11 cellular contexts compared by ENCODE assay signal in the genomic region with DNA sequence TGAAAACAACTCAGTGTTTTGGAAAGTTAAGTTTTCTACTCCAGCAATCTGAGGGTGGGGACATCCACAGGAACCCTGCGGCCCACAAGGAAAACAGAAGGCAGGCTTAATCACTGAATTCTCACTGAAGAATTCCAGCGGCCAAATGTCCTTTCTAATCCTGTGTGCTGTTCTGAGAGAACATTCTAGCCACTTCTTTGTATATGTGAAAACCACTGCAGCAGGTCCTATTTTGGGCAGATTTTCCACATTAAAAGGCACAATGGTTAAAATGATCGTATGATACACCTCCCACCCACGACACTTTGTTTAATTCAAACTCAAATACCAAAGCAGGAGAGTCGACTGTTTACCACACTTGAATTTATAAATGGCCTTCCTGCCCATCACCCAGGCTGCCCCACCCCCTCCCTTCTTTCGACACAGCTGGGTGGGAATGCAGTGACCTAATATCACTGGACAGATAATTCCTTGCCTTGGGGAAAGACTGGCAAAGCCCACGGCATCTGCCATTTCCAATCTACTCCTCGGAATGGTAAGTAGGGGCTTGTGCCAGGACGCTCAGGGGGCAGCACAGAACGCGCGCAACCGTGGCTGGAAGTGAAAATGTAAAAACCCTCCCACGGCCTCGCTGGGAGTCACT.
DNase-seq lines count a peak whose midpoint lies in the region; ATAC-seq and TF ChIP-seq lines count a peak whose summit lies in the region.
"Had no signal": no experiment of that assay in that cellular context is flagged by ENCODE, and none has a peak within 500 bp of the region (broad histone marks: within the 10 kb centered on the region; RNA-seq: fewer than 3 reads in every experiment).

No MANE protein-coding gene starts in this region.

- peak; percentile 17 for DNase-seq in activated effector memory CD4-positive, alpha-beta T cell treated with anti-CD3 and anti-CD28 coated beads, Interleukin-2, amount 50 U/mL, for 16 hours
- DNase-seq in activated effector memory CD4-positive, alpha-beta T cell treated with Interleukin-2 at 50 U/mL for 16 hours: no peak
- DNase-seq in nephron progenitor cell (no peak), vagina (ENCODE audit: extremely low spot score in 2 of 2) (no peak)
- no peak for DNase-seq in activated CD4-positive, alpha-beta T cell treated with anti-CD3 and anti-CD28 coated beads for 48 hours
- DNase-seq: activated T-cell treated with anti-CD3 and anti-CD28 coated beads, Interleukin-2, amount 50 U/mL, for 4 hours; NCI-H1930 had no signal

- no peak overlapping the region for H3K4me3 Mint-ChIP-seq in nephron progenitor cell
- H3K4me3 Mint-ChIP-seq: activated T-cell treated with anti-CD3 and anti-CD28 coated beads, Interleukin-2, amount 50 U/mL, for 4 hours had no signal

- H3K36me3 Mint-ChIP-seq in nephron progenitor cell (ENCODE audit: low read depth): peaks cover 36% of the 10 kb centered on the region

- H3K27me3 Mint-ChIP-seq in nephron progenitor cell (ENCODE audit: low read depth, poor library complexity): no peaks in the 10 kb centered on the region

- H3K36me3 ChIP-seq in gastroesophageal sphincter (peaks cover 0 to 2% of the 10 kb centered on the region in 2 donors), vagina (no peaks in the 10 kb centered on the region)

- intact Hi-C loops in vagina (cut with DNase I): no loop called here

- no peaks in the 10 kb centered on the region for H3K9me3 ChIP-seq in gastroesophageal sphincter
- no peaks in the 10 kb centered on the region for H3K9me3 ChIP-seq in vagina

- TF ChIP-seq EP300 in gastroesophageal sphincter (IDR thresholded peaks at IDR 0.05): peak; percentile 61

- TF ChIP-seq CTCF in gastroesophageal sphincter (IDR thresholded peaks at IDR 0.05): no peak
- TF ChIP-seq CTCF in nephron progenitor cell (IDR thresholded peaks at IDR 0.05): no peak
- TF ChIP-seq CTCF in vagina (IDR thresholded peaks at IDR 0.05): no peak

- peaks cover 61% of the 10 kb centered on the region for H3K4me1 Mint-ChIP-seq in nephron progenitor cell

- TF ChIP-seq POLR2A in gastroesophageal sphincter (IDR thresholded peaks at IDR 0.05): no peak
- no peak for TF ChIP-seq POLR2A in vagina (IDR thresholded peaks at IDR 0.05)

- H3K27ac ChIP-seq in gastroesophageal sphincter (peak overlapping the region; percentile 81 to 93 (median 84)), vagina (peak overlapping the region; percentile 68)
- H3K27ac ChIP-seq: parathyroid adenoma had no signal

- WGBS in gastroesophageal sphincter (ENCODE audit: low coverage in 1 of 2), 2 donors: 10 to 11% methylated on average over 3 to 10 of the region's 15 CpGs

- peak; percentile 88 for ATAC-seq in gastroesophageal sphincter
- ATAC-seq in GM19395 (IDR thresholded peaks at IDR 0.05; ENCODE audit: unreplicated experiment): no peak
- no peak for ATAC-seq in GM21717 (IDR thresholded peaks at IDR 0.05; ENCODE audit: unreplicated experiment)
- ATAC-seq: activated T-cell treated with anti-CD3 and anti-CD28 coated beads, Interleukin-2, amount 50 U/mL, for 4 hours had no signal

- H3K27ac Mint-ChIP-seq in nephron progenitor cell: peak overlapping the region; percentile 93

- no peaks in the 10 kb centered on the region for H3K9me3 Mint-ChIP-seq in nephron progenitor cell
- H3K9me3 Mint-ChIP-seq: activated T-cell treated with anti-CD3 and anti-CD28 coated beads, Interleukin-2, amount 50 U/mL, for 4 hours had no signal

- no peak overlapping the region for H3K4me3 ChIP-seq in gastroesophageal sphincter
- H3K4me3 ChIP-seq in vagina: no peak overlapping the region

- peaks cover 12 to 89% (median 59%) of the 10 kb centered on the region in 3 donors for H3K4me1 ChIP-seq in gastroesophageal sphincter
- peaks cover 67% of the 10 kb centered on the region for H3K4me1 ChIP-seq in vagina
- H3K4me1 ChIP-seq: parathyroid adenoma had no signal

- H3K27me3 ChIP-seq in gastroesophageal sphincter (no peaks in the 10 kb centered on the region), vagina (no peaks in the 10 kb centered on the region)
